ENCODE assay signal across 13 cellular contexts in genomic region chr6:44075137-44076015, GRCh38. TPM values are rescaled to one million over a fixed set of nuclear protein-coding genes. Genes with fewer than 3 reads are reported as not detected.
DNase-seq lines count a peak whose midpoint lies in the region; ATAC-seq, FAIRE-seq and TF ChIP-seq lines count a peak whose summit lies in the region.
"Had no signal": no experiment of that assay in that cellular context is flagged by ENCODE, and none has a peak within 500 bp of the region (broad histone marks: within the 10 kb centered on the region; RNA-seq: fewer than 3 reads in every experiment).

No MANE protein-coding gene starts in this region.

- in situ Hi-C loops in HepG2 (cut with HindIII; ENCODE audit: extremely low pct_ligation_motif_present, low pct_unique_long_range_greater_than_20kb), result loop anchor here (5.0 to 10.0 kb wide), 5 partner anchors 121 to 408 kb away; partner anchors contain the start of gene VEGFA

- no TSS peak for BruUV-seq in HepG2 (replicated peaks; lab: Mats Ljungman, UMichigan)

- H3K27me3 Mint-ChIP-seq in T-helper 17 cell, result peaks cover 22% of the 10 kb centered on the region

- POLR2A ChIA-PET in HepG2 (lab: Yijun Ruan, JAX), result interaction anchor here (0.7 to 3.3 kb wide), 3 partner anchors 36 to 305 kb away, joined by 3 to 15 read pairs (median 3); partner anchors contain the start of gene VEGFA

- H3K4me1 ChIP-seq in right atrium auricular region, result peaks cover 3 to 52% of the 10 kb centered on the region in 2 donors
- H3K4me1 ChIP-seq in HepG2 (ENCODE audit: insufficient read depth, low read length), result peaks cover 86% of the 10 kb centered on the region

- TF ChIP-seq CTCF in right atrium auricular region (IDR thresholded peaks at IDR 0.05) (no peak), HepG2 (CRISPR knock-in tag; IDR thresholded peaks at IDR 0.05) (peak; percentile 47)

- 16% methylated on average over 4 of the region's 6 CpGs for WGBS in HepG2 (ENCODE audit: low lambda C conversion rate)

- H3K79me2 ChIP-seq in HepG2 (ENCODE audit: insufficient read depth, low read length), result no peaks in the 10 kb centered on the region

- H3K36me3 Mint-ChIP-seq in T-helper 17 cell (ENCODE audit: low read depth), result no peaks in the 10 kb centered on the region
- H3K36me3 Mint-ChIP-seq: activated CD8-positive, alpha-beta memory T cell treated with anti-CD3 and anti-CD28 coated beads, Interleukin-2, amount 10 ng/mL, durations not matched to agents 7 days and 5 days had no signal

- no peak overlapping the region for H2AFZ ChIP-seq in HepG2 (ENCODE audit: low read length)

- DNase-seq in right atrium auricular region (ENCODE audit: low spot score) (no peak), cardiac septum (ENCODE audit: low spot score) (no peak), T-helper 17 cell (no peak), HepG2 (ENCODE audit: low spot score) (peak; percentile 47), GM19239 (ENCODE audit: insufficient read length, low spot score) (no peak), HUDEP-2 (lab: John Stamatoyannopoulos, UW; ENCODE audit: unreplicated experiment in 76 of 76) (no peak)
- DNase-seq: NCI-H1694 treated with DMSO at 0.1 percent for 48 hours, NCI-H524 treated with DMSO at 0.1 percent for 48 hours had no signal

- H3K4me2 ChIP-seq in HepG2 (ENCODE audit: low read depth, low read length), result peak overlapping the region; percentile 91

- no peak for TF ChIP-seq POLR2A in HepG2 (IDR thresholded peaks at IDR 0.05; ENCODE audit: insufficient read depth in 1 of 2, low read depth in 2 of 2, low read length in 2 of 2)

- H3K27ac ChIP-seq in right atrium auricular region (peak overlapping the region; percentile 85 to 89), HepG2 (ENCODE audit: extremely low read length, insufficient read depth, low read length) (peak overlapping the region; percentile 57)
- H3K27ac ChIP-seq: neutrophil, thoracic aorta had no signal

- TF ChIP-seq EP300 in HepG2 (IDR thresholded peaks at IDR 0.05; ENCODE audit: low read depth in 2 of 2, low read length in 2 of 2) (peak in 1 of 2 experiments; percentile 64; a peak in 1 of 4 replicates), HepG2 (CRISPR knock-in tag; IDR thresholded peaks at IDR 0.05; ENCODE audit: borderline replicate concordance) (no peak)

- no peak overlapping the region for H3K4me3 Mint-ChIP-seq in T-helper 17 cell

- intact Hi-C loops in cardiac septum (cut with DNase I), result loop anchor here (2.0 kb wide), 1 partner anchor 121 kb away; no protein-coding TSS in a partner anchor
- intact Hi-C loops in HepG2 (cut with micrococcal nuclease; ENCODE audit: unreplicated experiment), result loop anchor here (1.0 kb wide), 1 partner anchor 123 kb away; no protein-coding TSS in a partner anchor

- no peak overlapping the region for H3K4me3 ChIP-seq in right atrium auricular region
- peak overlapping the region; percentile 23 to 74 (median 46) for H3K4me3 ChIP-seq in HepG2 (replicated peaks in 1 of 3; ENCODE audit: insufficient read depth in 1 of 3, low read depth in 2 of 3, low read length in 3 of 3)

- H3K9me3 ChIP-seq in right atrium auricular region (no peaks in the 10 kb centered on the region), T-helper 17 cell (ENCODE audit: control insufficient read depth, low read length, poor library complexity, severe bottlenecking) (no peaks in the 10 kb centered on the region), HepG2 (ENCODE audit: low read length) (no peaks in the 10 kb centered on the region)
- H3K9me3 ChIP-seq: neutrophil, thoracic aorta had no signal

- H4K20me1 ChIP-seq in HepG2 (ENCODE audit: insufficient read depth, low read length), result no peaks in the 10 kb centered on the region

- no peak for TF ChIP-seq RAD21 in HepG2 (CRISPR knock-in tag; IDR thresholded peaks at IDR 0.05)

- ATAC-seq in T-helper 17 cell (no peak), HepG2 (peak; percentile 22), HG03108 (IDR thresholded peaks at IDR 0.05; ENCODE audit: unreplicated experiment) (no peak), GM19452 (IDR thresholded peaks at IDR 0.05; ENCODE audit: unreplicated experiment) (no peak)

- H3K27me3 ChIP-seq in right atrium auricular region (no peaks in the 10 kb centered on the region), HepG2 (ENCODE audit: control insufficient read depth in 1 of 2, insufficient read depth in 2 of 2, low read length in 2 of 2) (no peaks in the 10 kb centered on the region)

- peak overlapping the region; percentile 27 for H3K27ac Mint-ChIP-seq in T-helper 17 cell

- CTCF ChIA-PET in HepG2 (lab: Yijun Ruan, JAX; ENCODE audit: low intra/inter-chr PET ratio, low total read pairs), result interaction anchor here (0.7 to 2.8 kb wide), 9 partner anchors 51 to 408 kb away, joined by 3 to 22 read pairs (median 5); partner anchors contain the start of gene VEGFA

- no peak for FAIRE-seq in HepG2 (lab: Jason Lieb, UNC)
- no peak for FAIRE-seq in GM19239 (lab: Jason Lieb, UNC)

- peaks cover 14% of the 10 kb centered on the region for H3K4me1 Mint-ChIP-seq in T-helper 17 cell

- H3K9ac ChIP-seq in HepG2 (ENCODE audit: insufficient read depth, low read depth, low read length), result peak overlapping the region; percentile 48

- H3K36me3 ChIP-seq in right atrium auricular region (no peaks in the 10 kb centered on the region), HepG2 (replicated peaks in 1 of 2; ENCODE audit: control insufficient read depth in 1 of 2, insufficient read depth in 2 of 2, low read length in 2 of 2) (no peaks in the 10 kb centered on the region)
- H3K36me3 ChIP-seq: neutrophil, thoracic aorta had no signal

TF ChIP-seq in HepG2, 621 proteins besides CTCF, POLR2A, EP300 and RAD21 (continues in another document):
- no peak for TF ChIP-seq DNMT1 (CRISPR knock-in tag; IDR thresholded peaks at IDR 0.05)
- TF ChIP-seq HNRNPUL1 (IDR thresholded peaks at IDR 0.05; ENCODE audit: low read depth, low read length), result no peak
- peak; percentile 71 for TF ChIP-seq AKAP8 (CRISPR knock-in tag; IDR thresholded peaks at IDR 0.05)
- peak; percentile 94; the same call in 1 of the 2 replicates for TF ChIP-seq ETV5 (CRISPR knock-in tag; IDR thresholded peaks at IDR 0.05; ENCODE audit: borderline replicate concordance)

RNA-seq across cellular contexts. Expression of gene MRPL14, which starts 51.9 kb away (rescaled TPM):
- 10 to 100 TPM; 44.1 to 45.9 TPM for total RNA-seq in right atrium auricular region
- total RNA-seq in cardiac septum, result 36.7 TPM
- 10 to 100 TPM; 13.2 to 13.7 TPM for total RNA-seq in T-helper 17 cell
- total RNA-seq in HepG2 (2016; rRNA removed; fragmentation: Illumina TruSeq; extraction: Trizol), result 178 and 191 TPM in 2 replicates
- total RNA-seq in HepG2 (2016; cell fraction: cytosol; rRNA removed; fragmentation: Illumina TruSeq; extraction: Trizol; ENCODE audit: low read depth), result 169 and 189 TPM in 2 replicates
- total RNA-seq in HepG2 (2016; cell fraction: insoluble cytoplasmic fraction; rRNA removed; fragmentation: Illumina TruSeq; extraction: Trizol), result 186 and 208 TPM in 2 replicates
- total RNA-seq in HepG2 (2016; cell fraction: membrane; rRNA removed; fragmentation: Illumina TruSeq; extraction: Trizol), result 148 and 200 TPM in 2 replicates
- total RNA-seq in HepG2 (2016; cell fraction: nucleus; rRNA removed; fragmentation: Illumina TruSeq; extraction: Trizol), result 65.1 and 65.8 TPM in 2 replicates
- polyA plus RNA-seq in HepG2 (2011; rRNA removed), result 157 and 166 TPM in 2 replicates
- 144 and 170 TPM in 2 replicates for polyA plus RNA-seq in HepG2 (2011; cell fraction: cytosol; rRNA removed)
- 42.8 and 46.0 TPM in 2 replicates for polyA plus RNA-seq in HepG2 (2011; cell fraction: nucleus; rRNA removed)
- 135 and 137 TPM in 2 replicates for polyA plus RNA-seq in HepG2 (2012)
- 114 and 150 TPM in 2 replicates for polyA plus RNA-seq in HepG2 (2016; cell fraction: cytosol; fragmentation: Illumina TruSeq; extraction: Trizol; ENCODE audit: low read depth)
- polyA plus RNA-seq in HepG2 (2016; cell fraction: insoluble cytoplasmic fraction; fragmentation: Illumina TruSeq; extraction: Trizol; ENCODE audit: low read depth), result 163 and 186 TPM in 2 replicates
- 111 and 143 TPM in 2 replicates for polyA plus RNA-seq in HepG2 (2016; cell fraction: membrane; fragmentation: Illumina TruSeq; extraction: Trizol; ENCODE audit: low read depth)
- polyA plus RNA-seq in HepG2 (2016; cell fraction: nucleus; fragmentation: Illumina TruSeq; extraction: Trizol; ENCODE audit: insufficient read depth, low read depth), result 92.9 and 98.5 TPM in 2 replicates
- 33.2 and 40.9 TPM in 2 replicates for polyA minus RNA-seq in HepG2 (2011; rRNA and poly(A)+ RNA removed; ENCODE audit: low replicate concordance)
- 22.7 and 28.4 TPM in 2 replicates for polyA minus RNA-seq in HepG2 (2011; cell fraction: cytosol; rRNA and poly(A)+ RNA removed)
- polyA minus RNA-seq in HepG2 (2011; cell fraction: nucleus; rRNA and poly(A)+ RNA removed), result 20.0 and 21.5 TPM in 2 replicates

RNA-seq across cellular contexts. Expression of gene TMEM63B, which starts 52.0 kb away (rescaled TPM):
- total RNA-seq in right atrium auricular region, result 10 to 100 TPM; 29.2 to 37.1 TPM
- 39.6 TPM for total RNA-seq in cardiac septum
- 10 to 100 TPM; 25.6 to 27.1 TPM for total RNA-seq in T-helper 17 cell
- 13.9 and 27.4 TPM in 2 replicates for total RNA-seq in HepG2 (2016; rRNA removed; fragmentation: Illumina TruSeq; extraction: Trizol)
- 5.1 and 5.8 TPM in 2 replicates for total RNA-seq in HepG2 (2016; cell fraction: cytosol; rRNA removed; fragmentation: Illumina TruSeq; extraction: Trizol; ENCODE audit: low read depth)
- 11.4 and 28.3 TPM in 2 replicates for total RNA-seq in HepG2 (2016; cell fraction: insoluble cytoplasmic fraction; rRNA removed; fragmentation: Illumina TruSeq; extraction: Trizol)
- total RNA-seq in HepG2 (2016; cell fraction: membrane; rRNA removed; fragmentation: Illumina TruSeq; extraction: Trizol), result 14.9 and 15.8 TPM in 2 replicates
- total RNA-seq in HepG2 (2016; cell fraction: nucleus; rRNA removed; fragmentation: Illumina TruSeq; extraction: Trizol), result 28.7 and 33.8 TPM in 2 replicates
- 75.8 and 83.8 TPM in 2 replicates for polyA plus RNA-seq in HepG2 (2011; rRNA removed)
- 81.0 and 82.0 TPM in 2 replicates for polyA plus RNA-seq in HepG2 (2011; cell fraction: cytosol; rRNA removed)
- 185 and 224 TPM in 2 replicates for polyA plus RNA-seq in HepG2 (2011; cell fraction: nucleus; rRNA removed)
- 37.7 and 41.7 TPM in 2 replicates for polyA plus RNA-seq in HepG2 (2012)
- 5.0 and 5.6 TPM in 2 replicates for polyA plus RNA-seq in HepG2 (2016; cell fraction: cytosol; fragmentation: Illumina TruSeq; extraction: Trizol; ENCODE audit: low read depth)
- polyA plus RNA-seq in HepG2 (2016; cell fraction: insoluble cytoplasmic fraction; fragmentation: Illumina TruSeq; extraction: Trizol; ENCODE audit: low read depth), result 13.6 and 16.8 TPM in 2 replicates
- polyA plus RNA-seq in HepG2 (2016; cell fraction: membrane; fragmentation: Illumina TruSeq; extraction: Trizol; ENCODE audit: low read depth), result 10.0 and 10.2 TPM in 2 replicates
- polyA plus RNA-seq in HepG2 (2016; cell fraction: nucleus; fragmentation: Illumina TruSeq; extraction: Trizol; ENCODE audit: insufficient read depth, low read depth), result 69.5 and 76.1 TPM in 2 replicates
- polyA minus RNA-seq in HepG2 (2011; rRNA and poly(A)+ RNA removed; ENCODE audit: low replicate concordance), result 62.2 and 179 TPM in 2 replicates
- polyA minus RNA-seq in HepG2 (2011; cell fraction: cytosol; rRNA and poly(A)+ RNA removed), result 36.8 and 42.0 TPM in 2 replicates
- polyA minus RNA-seq in HepG2 (2011; cell fraction: nucleus; rRNA and poly(A)+ RNA removed), result 36.6 and 36.8 TPM in 2 replicates

Comparison
In these comparisons a context has a peak if more than half of its experiments do, and no peak if none do; other contexts are left out.
1. H3K4me3 ChIP-seq: peak in HepG2 (3 of 3); none in right atrium auricular region (0 of 2).